ENCODE assay signal across 7 cellular contexts in genomic region chr2:74530239-74531161, GRCh38. TPM values are rescaled to one million over a fixed set of nuclear protein-coding genes. Genes with fewer than 3 reads are reported as not detected.
A peak's percentile ranks its signal among the peaks of the same experiment; 100 is the strongest.
DNase-seq lines count a peak whose midpoint lies in the region; ATAC-seq and TF ChIP-seq lines count a peak whose summit lies in the region.

No MANE protein-coding gene starts in this region.

- in situ Hi-C loops in GM13976 (cut with MboI; ENCODE audit: low sequenced_read_pairs, unreplicated experiment): loop anchor here (10.0 kb wide), 1 partner anchor 54 kb away; no protein-coding TSS in a partner anchor

- peak; percentile 27 for ATAC-seq in HG02588 (IDR thresholded peaks at IDR 0.05; ENCODE audit: unreplicated experiment)
- peak; percentile 25 for ATAC-seq in omental fat pad (ENCODE audit: low FRiP score)

- DNase-seq in GM13976 (ENCODE audit: low spot score) (peak; percentile 85), NCI-H69 (lab: John Stamatoyannopoulos, UW) (peak; percentile 34), activated gamma-delta T cell treated with Interleukin-2 at 50 U/mL for 16 hours (peak; percentile 42), glomerular visceral epithelial cell (ENCODE audit: extremely low spot score) (peak; percentile 31), omental fat pad (ENCODE audit: low spot score) (peak; percentile 30), HPDE6-E6E7 (ENCODE audit: extremely low spot score) (no peak)

- TF ChIP-seq CTCF in GM13976 (IDR thresholded peaks at IDR 0.05; ENCODE audit: borderline replicate concordance, control extremely low read depth, extremely low read depth, insufficient read depth, missing control alignments): no peak
- no peak for TF ChIP-seq CTCF in omental fat pad (IDR thresholded peaks at IDR 0.05)

RNA-seq across cellular contexts. Expression of gene HTRA2, which starts 0.8 kb away (rescaled TPM):
- 10 to 100 TPM; 30.7 to 45.6 (median 36.8) TPM for total RNA-seq in omental fat pad

RNA-seq across cellular contexts. Expression of gene AUP1, which starts 1.0 kb away (rescaled TPM):
- 100 to 1,000 TPM; 120 to 157 (median 146) TPM for total RNA-seq in omental fat pad

RNA-seq across cellular contexts. Expression of gene DQX1, which starts 4.5 kb away (rescaled TPM):
- total RNA-seq in omental fat pad: not detected

RNA-seq across cellular contexts. Expression of gene TLX2, which starts 16.2 kb away (rescaled TPM):
- total RNA-seq in omental fat pad: not detected

RNA-seq across cellular contexts. Expression of gene PCGF1, which starts 23.0 kb away (rescaled TPM):
- total RNA-seq in omental fat pad: 10 to 100 TPM; 11.6 to 20.2 (median 16.8) TPM
